In genomic region chr19:58553799-58554493, GRCh38 we compare ENCODE assay signal across 1 cellular context.
A peak's percentile ranks its signal among the peaks of the same experiment; 100 is the strongest.
TF ChIP-seq lines count a peak whose summit lies in the region.

No MANE protein-coding gene starts in this region.

TF ChIP-seq in K562, 482 proteins besides CTCF, POLR2A, EP300 and RAD21:
- TF ChIP-seq HOMEZ (CRISPR knock-in tag; IDR thresholded peaks at IDR 0.05) (no peak), SRSF3 (IDR thresholded peaks at IDR 0.05; ENCODE audit: insufficient read depth, low read length) (no peak), SIRT6 (IDR thresholded peaks at IDR 0.05; ENCODE audit: low read depth, low read length) (peak; percentile 6), BCL6 (CRISPR knock-in tag; IDR thresholded peaks at IDR 0.05) (no peak), ZNF699 (CRISPR knock-in tag; IDR thresholded peaks at IDR 0.05; ENCODE audit: insufficient replicate concordance) (no peak), TRIM28 (IDR thresholded peaks at IDR 0.05) (no peak), HMGXB4 (CRISPR knock-in tag; IDR thresholded peaks at IDR 0.05) (0 out of 2 replicates have a peak, but pooled peaks have one; percentile 6), TCF15 (CRISPR knock-in tag; IDR thresholded peaks at IDR 0.05) (no peak), KDM5B (IDR thresholded peaks at IDR 0.05; ENCODE audit: insufficient replicate concordance, low read depth, low read length) (no peak), CLOCK (CRISPR knock-in tag; IDR thresholded peaks at IDR 0.05; ENCODE audit: borderline replicate concordance) (no peak), ZSCAN29 (IDR thresholded peaks at IDR 0.05) (0 out of 2 replicates have a peak, but pooled peaks have one; percentile 30), CHD2 (IDR thresholded peaks at IDR 0.05; ENCODE audit: low read depth, low read length) (no peak), ZKSCAN1 (IDR thresholded peaks at IDR 0.05; ENCODE audit: low read depth, low read length) (no peak), FOXK2 (conservative IDR thresholded peaks at IDR 0.05 in 1 of 2, IDR thresholded peaks at IDR 0.05 in 1 of 2; ENCODE audit: low read depth in 2 of 2) (no peak), ARID2 (IDR thresholded peaks at IDR 0.05) (no peak), SMARCB1 (IDR thresholded peaks at IDR 0.05; ENCODE audit: insufficient read length, low read depth) (no peak)
- TF ChIP-seq, protein P1, sequence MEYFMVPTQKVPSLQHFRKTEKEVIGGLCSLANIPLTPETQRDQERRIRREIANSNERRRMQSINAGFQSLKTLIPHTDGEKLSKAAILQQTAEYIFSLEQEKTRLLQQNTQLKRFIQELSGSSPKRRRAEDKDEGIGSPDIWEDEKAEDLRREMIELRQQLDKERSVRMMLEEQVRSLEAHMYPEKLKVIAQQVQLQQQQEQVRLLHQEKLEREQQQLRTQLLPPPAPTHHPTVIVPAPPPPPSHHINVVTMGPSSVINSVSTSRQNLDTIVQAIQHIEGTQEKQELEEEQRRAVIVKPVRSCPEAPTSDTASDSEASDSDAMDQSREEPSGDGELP (CRISPR knock-in tag; IDR thresholded peaks at IDR 0.05; ENCODE audit: borderline replicate concordance), result no peak
